In the genomic region with DNA sequence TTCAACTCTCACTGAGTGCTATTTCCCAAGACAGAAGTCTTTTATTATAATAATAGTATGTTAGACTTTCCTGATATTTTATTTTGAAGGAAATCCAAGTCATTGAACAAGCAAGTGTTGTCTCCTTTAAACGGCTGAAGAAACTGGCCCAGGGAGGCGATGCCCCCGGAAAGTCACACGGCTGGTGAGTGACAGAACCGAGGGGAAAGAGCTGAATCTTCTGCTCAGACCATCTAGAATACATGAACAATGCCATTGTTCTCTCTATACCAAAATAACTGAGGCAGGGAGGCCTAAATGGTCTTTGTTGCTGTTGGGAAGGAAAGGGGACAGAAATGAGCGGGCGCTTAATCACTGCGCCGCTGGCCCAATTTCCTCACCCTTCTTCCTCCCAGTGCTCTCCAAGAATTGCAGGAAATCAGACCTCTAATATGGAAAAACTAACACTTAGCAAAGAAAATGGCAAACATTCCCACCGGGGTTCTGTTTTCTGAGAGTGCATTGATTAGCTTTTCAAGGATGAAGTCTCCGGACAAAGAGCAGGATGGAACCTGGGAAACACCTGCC, we compare ENCODE assay signal across 21 cellular contexts.
A peak's percentile ranks its signal among the peaks of the same experiment; 100 is the strongest.
DNase-seq lines count a peak whose midpoint lies in the region; ATAC-seq and TF ChIP-seq lines count a peak whose summit lies in the region.
"Had no signal": no experiment of that assay in that cellular context is flagged by ENCODE, and none has a peak within 500 bp of the region (broad histone marks: within the 10 kb centered on the region; RNA-seq: fewer than 3 reads in every experiment).

No MANE protein-coding gene starts in this region.

- no peak overlapping the region for H3K4me2 ChIP-seq in neuronal stem cell (ENCODE audit: insufficient read depth, low read length, poor library complexity, severe bottlenecking)
- H3K4me2 ChIP-seq: A549 had no signal

- H2AK5ac ChIP-seq in neuronal stem cell (ENCODE audit: low read depth, low read length) = no peak overlapping the region

- no peak overlapping the region for H2BK120ac ChIP-seq in neuronal stem cell (ENCODE audit: low read depth, low read length)

- H3K36me3 Mint-ChIP-seq in T-helper 2 cell treated with Interferon-gamma antibody and Interleukin-4, amounts not matched to agents 5 μg/mL and 100 μg/mL, for 36 hours (ENCODE audit: low read depth) = no peaks in the 10 kb centered on the region
- H3K36me3 Mint-ChIP-seq: CD4-positive, CD25-positive, alpha-beta regulatory T cell had no signal

- no peak overlapping the region for H4K8ac ChIP-seq in neuronal stem cell (ENCODE audit: low read depth, low read length)

- no peaks in the 10 kb centered on the region for H3K36me3 ChIP-seq in neuronal stem cell (replicated peaks in 1 of 2; ENCODE audit: control insufficient read depth in 2 of 2, insufficient read depth in 2 of 2, low read length in 2 of 2)
- H3K36me3 ChIP-seq: BE2C, HAP-1, SJSA1 had no signal

- H3K4me1 Mint-ChIP-seq in T-helper 2 cell treated with Interferon-gamma antibody and Interleukin-4, amounts not matched to agents 5 μg/mL and 100 μg/mL, for 36 hours (ENCODE audit: low read depth) = peaks cover 3% of the 10 kb centered on the region

- no peak for ATAC-seq in GM19351 (IDR thresholded peaks at IDR 0.05; ENCODE audit: unreplicated experiment)
- ATAC-seq in GM21576 (IDR thresholded peaks at IDR 0.05; ENCODE audit: unreplicated experiment) = no peak
- ATAC-seq: A549, Panc1 had no signal

- H3K9me3 Mint-ChIP-seq in T-helper 2 cell treated with Interferon-gamma antibody and Interleukin-4, amounts not matched to agents 5 μg/mL and 100 μg/mL, for 36 hours = no peaks in the 10 kb centered on the region

- no CpG with 5 or more reads among the region's 11 CpGs for WGBS in neuronal stem cell (ENCODE audit: extremely low coverage in 2 of 2, insufficient read length in 2 of 2, insufficient replicate concordance in 1 of 2), 2 donors

- H3K4me1 ChIP-seq in neuronal stem cell (ENCODE audit: control insufficient read depth in 2 of 2, insufficient read depth in 1 of 2, low read depth in 1 of 2, low read length in 2 of 2) = peaks cover 0 to 3% of the 10 kb centered on the region in 2 donors
- H3K4me1 ChIP-seq: HAP-1 had no signal

- no peak overlapping the region for H4K91ac ChIP-seq in neuronal stem cell (ENCODE audit: low read depth, low read length, poor library complexity)

- no peaks in the 10 kb centered on the region for H3K79me1 ChIP-seq in neuronal stem cell (ENCODE audit: low read depth, low read length)

- no peak overlapping the region for H3K18ac ChIP-seq in neuronal stem cell (ENCODE audit: low read length)

- H2AFZ ChIP-seq in neuronal stem cell (ENCODE audit: low read length) = peak overlapping the region; percentile 26

- H2BK12ac ChIP-seq in neuronal stem cell (ENCODE audit: low read length) = no peak overlapping the region

- DNase-seq in caudate nucleus (lab: John Stamatoyannopoulos, UW) = peak in 2 of 61 donors; percentile 22 to 23
- peak; percentile 68 for DNase-seq in globus pallidus (ENCODE audit: low spot score)
- no peak for DNase-seq in neuronal stem cell (ENCODE audit: low spot score)
- DNase-seq in T-helper 2 cell treated with Interferon-gamma antibody and Interleukin-4, amounts not matched to agents 5 μg/mL and 100 μg/mL, for 36 hours (ENCODE audit: low spot score) = no peak
- DNase-seq: BE2C; CD4-positive, CD25-positive, alpha-beta regulatory T cell; EL; GF-D8; Kasumi-1; NCI-H1694; NCI-H2081; NCI-H2171 treated with DMSO at 0.1 percent for 48 hours; NCI-H524 treated with DMSO at 0.1 percent for 48 hours; NCI-H82 had no signal

- H3K9ac ChIP-seq in neuronal stem cell (ENCODE audit: low read depth, low read length, poor library complexity) = no peak overlapping the region

- peak overlapping the region; percentile 60; the same call in 1 of the 2 replicates for H3K27ac ChIP-seq in 22Rv1
- peak overlapping the region; percentile 70 for H3K27ac ChIP-seq in caudate nucleus (ENCODE audit: low read depth, low read length)
- no peak overlapping the region for H3K27ac ChIP-seq in neuronal stem cell (replicated peaks; ENCODE audit: low read length)
- H3K27ac ChIP-seq: A549, SJSA1 had no signal

- H3K14ac ChIP-seq in neuronal stem cell (ENCODE audit: low read length) = no peak overlapping the region

- no peak overlapping the region for H3K4me3 ChIP-seq in neuronal stem cell (ENCODE audit: low read length in 2 of 2)
- H3K4me3 ChIP-seq: A549, HAP-1, SJSA1 had no signal

- peaks cover 7% of the 10 kb centered on the region for H3K27me3 Mint-ChIP-seq in T-helper 2 cell treated with Interferon-gamma antibody and Interleukin-4, amounts not matched to agents 5 μg/mL and 100 μg/mL, for 36 hours (ENCODE audit: low read depth)

- H3K4ac ChIP-seq in neuronal stem cell (ENCODE audit: low read length) = no peak overlapping the region

- no peak overlapping the region for H2BK5ac ChIP-seq in neuronal stem cell (ENCODE audit: low read length)

- no peak overlapping the region for H3K4me3 Mint-ChIP-seq in T-helper 2 cell treated with Interferon-gamma antibody and Interleukin-4, amounts not matched to agents 5 μg/mL and 100 μg/mL, for 36 hours
- H3K4me3 Mint-ChIP-seq: CD4-positive, CD25-positive, alpha-beta regulatory T cell had no signal

- no peak for TF ChIP-seq CTCF in 22Rv1 (IDR thresholded peaks at IDR 0.05)

- no peaks in the 10 kb centered on the region for H3K9me3 ChIP-seq in neuronal stem cell (replicated peaks in 1 of 2; ENCODE audit: control insufficient read depth in 2 of 2, insufficient read depth in 1 of 2, low read depth in 1 of 2, low read length in 2 of 2)
- H3K9me3 ChIP-seq: A549, BE2C, HAP-1, SJSA1 had no signal

- H3K23ac ChIP-seq in neuronal stem cell (ENCODE audit: low read depth, low read length, poor library complexity) = no peak overlapping the region

- H2BK15ac ChIP-seq in neuronal stem cell (ENCODE audit: low read length) = peak overlapping the region; percentile 24

- no peaks in the 10 kb centered on the region for H3K27me3 ChIP-seq in neuronal stem cell (ENCODE audit: control insufficient read depth in 3 of 3, insufficient read depth in 3 of 3, low read depth in 1 of 3, low read length in 3 of 3)
- H3K27me3 ChIP-seq: BE2C, SJSA1 had no signal

- no peak overlapping the region for H3K27ac Mint-ChIP-seq in T-helper 2 cell treated with Interferon-gamma antibody and Interleukin-4, amounts not matched to agents 5 μg/mL and 100 μg/mL, for 36 hours
- H3K27ac Mint-ChIP-seq: CD4-positive, CD25-positive, alpha-beta regulatory T cell had no signal
